8 cellular contexts compared by ENCODE assay signal in genomic region chr3:88031543-88032148, GRCh38. TPM values are rescaled to one million over a fixed set of nuclear protein-coding genes. Genes with fewer than 3 reads are reported as not detected.
DNase-seq lines count a peak whose midpoint lies in the region; ATAC-seq and TF ChIP-seq lines count a peak whose summit lies in the region.

No MANE protein-coding gene starts in this region.

- intact Hi-C loops in uterus (cut with DNase I; ENCODE audit: low total_unique reads): no loop called here

- H3K27ac Mint-ChIP-seq in CD8-positive, alpha-beta memory T cell: peak overlapping the region; percentile 76 to 97 (median 94)
- peak overlapping the region; percentile 17 for H3K27ac Mint-ChIP-seq in mesothelial cell of epicardium

- H3K27me3 Mint-ChIP-seq in CD8-positive, alpha-beta memory T cell: peaks cover 0 to under 1% of the 10 kb centered on the region in 2 donors
- no peaks in the 10 kb centered on the region for H3K27me3 Mint-ChIP-seq in mesothelial cell of epicardium (ENCODE audit: low read depth)

- no peaks in the 10 kb centered on the region for H3K27me3 ChIP-seq in CD8-positive, alpha-beta memory T cell (ENCODE audit: insufficient read depth, low read length, poor library complexity, severe bottlenecking)
- H3K27me3 ChIP-seq in uterus: no peaks in the 10 kb centered on the region

- H3K4me1 ChIP-seq in CD8-positive, alpha-beta memory T cell (ENCODE audit: insufficient read depth, low read length): peaks cover 22% of the 10 kb centered on the region
- peaks cover 0 to 4% of the 10 kb centered on the region in 2 donors for H3K4me1 ChIP-seq in uterus

- H3K4me1 Mint-ChIP-seq in CD8-positive, alpha-beta memory T cell: peaks cover 24 to 38% (median 36%) of the 10 kb centered on the region in 3 donors
- H3K4me1 Mint-ChIP-seq in mesothelial cell of epicardium: peaks cover 12% of the 10 kb centered on the region

- no peaks in the 10 kb centered on the region for H3K36me3 Mint-ChIP-seq in CD8-positive, alpha-beta memory T cell
- H3K36me3 Mint-ChIP-seq in mesothelial cell of epicardium: no peaks in the 10 kb centered on the region

- H3K4me3 ChIP-seq in CD8-positive, alpha-beta memory T cell (ENCODE audit: low read length): peak overlapping the region; percentile 38
- H3K4me3 ChIP-seq in choroid plexus epithelial cell (ENCODE audit: low read depth, low read length) (peak overlapping the region; percentile 30), uterus (peak overlapping the region; percentile 30 to 35)

- no peaks in the 10 kb centered on the region for H3K9me3 ChIP-seq in CD8-positive, alpha-beta memory T cell (ENCODE audit: low read length)
- H3K9me3 ChIP-seq in uterus: no peaks in the 10 kb centered on the region

- H3K27ac ChIP-seq in CD8-positive, alpha-beta memory T cell (ENCODE audit: low read depth, low read length): peak overlapping the region; percentile 47
- H3K27ac ChIP-seq in uterus: peak overlapping the region; percentile 74 to 87

- H3K9me3 Mint-ChIP-seq in CD8-positive, alpha-beta memory T cell: no peaks in the 10 kb centered on the region
- H3K9me3 Mint-ChIP-seq in mesothelial cell of epicardium: peaks cover 13% of the 10 kb centered on the region

- CTCF ChIA-PET in CD8-positive, alpha-beta memory T cell (lab: Charles Lee): interaction anchor here (0.7 to 2.0 kb wide), 4 partner anchors 12 to 120 kb away, joined by 3 to 9 read pairs (median 6); partner anchors contain the start of genes CGGBP1 and ZNF654

- TF ChIP-seq POLR2A in uterus (IDR thresholded peaks at IDR 0.05): no peak

- H3K36me3 ChIP-seq in CD8-positive, alpha-beta memory T cell (ENCODE audit: insufficient read depth, low read length): no peaks in the 10 kb centered on the region
- H3K36me3 ChIP-seq in uterus: no peaks in the 10 kb centered on the region

- TF ChIP-seq CTCF in choroid plexus epithelial cell (conservative IDR thresholded peaks at IDR 0.05; ENCODE audit: low read depth, low read length): no peak
- TF ChIP-seq CTCF in mesothelial cell of epicardium (IDR thresholded peaks at IDR 0.05; ENCODE audit: unreplicated experiment): no peak
- TF ChIP-seq CTCF in uterus (IDR thresholded peaks at IDR 0.05): no peak

- H3K4me3 Mint-ChIP-seq in CD8-positive, alpha-beta memory T cell: peak overlapping the region; percentile 80 to 89 (median 86)
- peak overlapping the region; percentile 6 for H3K4me3 Mint-ChIP-seq in mesothelial cell of epicardium

- ATAC-seq in GM18873 (IDR thresholded peaks at IDR 0.05; ENCODE audit: low FRiP score, unreplicated experiment): peak; percentile 85
- ATAC-seq in HG03064 (IDR thresholded peaks at IDR 0.05; ENCODE audit: low read depth, unreplicated experiment): peak; percentile 83

- POLR2A ChIA-PET in CD8-positive, alpha-beta memory T cell (lab: Charles Lee): interaction anchor here (1.0 to 2.3 kb wide), 3 partner anchors 27 to 118 kb away, joined by 3 to 21 read pairs (median 14); partner anchors contain the start of genes C3orf38, CGGBP1 and ZNF654

- peak; percentile 5 to 53 (median 45) for DNase-seq in CD8-positive, alpha-beta memory T cell
- DNase-seq in OCI-M1 (lab: John Stamatoyannopoulos, UW): peak; percentile 84
- peak; percentile 50 for DNase-seq in choroid plexus epithelial cell (ENCODE audit: low read depth)
- no peak for DNase-seq in mesothelial cell of epicardium (ENCODE audit: low spot score in 2 of 2, unreplicated experiment in 2 of 2)
- no peak for DNase-seq in uterus
- no peak for DNase-seq in NCI-H2196 (lab: John Stamatoyannopoulos, UW; ENCODE audit: unreplicated experiment)

RNA-seq across cellular contexts. Expression of gene CGGBP1, which starts 27.2 kb away (rescaled TPM):
- 10 to 100 TPM; 94.5 to 95.9 TPM for total RNA-seq in CD8-positive, alpha-beta memory T cell
- polyA plus RNA-seq in CD8-positive, alpha-beta memory T cell: 84.7 TPM
- total RNA-seq in mesothelial cell of epicardium (73.9 to 83.5 TPM (median 76.5 TPM) in 3 replicates), uterus (100 to 1,000 TPM in 2 of 4 donors, 10 to 100 TPM in 2; 86.2 to 130 (median 96.8) TPM)

RNA-seq across cellular contexts. Expression of gene ZNF654, which starts 27.4 kb away (rescaled TPM):
- 10 to 100 TPM; 16.0 to 16.4 TPM for total RNA-seq in CD8-positive, alpha-beta memory T cell
- polyA plus RNA-seq in CD8-positive, alpha-beta memory T cell: 11.6 TPM
- total RNA-seq in mesothelial cell of epicardium (15.3 to 16.5 TPM (median 16.2 TPM) in 3 replicates), uterus (10 to 100 TPM; 16.1 to 49.1 (median 21.5) TPM)

Comparison
In these comparisons a context has a peak if more than half of its experiments do, and no peak if none do; other contexts are left out.
1. DNase-seq: peak in CD8-positive, alpha-beta memory T cell (5 of 5), OCI-M1 (single experiment) and choroid plexus epithelial cell (single experiment); none in mesothelial cell of epicardium (0 of 2), uterus (0 of 2) and NCI-H2196 (single experiment).
2. Peak in every context shown above with its lines, with median percentiles within 50 percentile points of each other: H3K4me3 ChIP-seq.